ENCODE assay signal across 22 cellular contexts in the genomic region with DNA sequence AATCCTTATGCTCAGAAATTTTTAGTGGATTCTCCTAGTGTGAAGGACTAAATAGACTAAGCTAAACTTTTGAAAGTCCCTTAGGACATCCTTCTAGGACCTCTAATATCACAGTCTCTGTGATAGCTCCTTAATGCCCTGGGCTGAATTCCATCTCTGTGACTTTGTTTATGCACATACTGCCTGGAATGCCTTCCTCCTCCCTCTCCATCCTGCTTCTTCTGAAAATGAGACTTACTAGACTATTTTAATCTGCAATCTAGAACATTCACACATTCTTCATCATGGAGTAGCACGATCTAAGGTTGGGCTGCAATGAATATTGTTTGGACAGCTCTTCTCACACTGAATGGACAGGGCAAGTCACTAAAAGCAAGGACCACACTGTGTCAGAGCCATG.
DNase-seq lines count a peak whose midpoint lies in the region; ATAC-seq and TF ChIP-seq lines count a peak whose summit lies in the region.
"Had no signal": no experiment of that assay in that cellular context is flagged by ENCODE, and none has a peak within 500 bp of the region (broad histone marks: within the 10 kb centered on the region; RNA-seq: fewer than 3 reads in every experiment).

No MANE protein-coding gene starts in this region.

- no peak for TF ChIP-seq EP300 in tibial nerve (IDR thresholded peaks at IDR 0.05)

- no peak overlapping the region for H3K14ac ChIP-seq in IMR-90 (replicated peaks; ENCODE audit: low read depth, low read length)

- H3K9me1 ChIP-seq in IMR-90 (ENCODE audit: insufficient read depth, low read length) = no peaks in the 10 kb centered on the region

- H3K9me3 ChIP-seq in IMR-90 (ENCODE audit: control insufficient read depth, insufficient read depth, low read length) (no peaks in the 10 kb centered on the region; the same call in 1 of the 2 replicates), adipocyte (ENCODE audit: control insufficient read depth, low read length) (no peaks in the 10 kb centered on the region), tibial nerve (peaks cover 0 to 8% (median 0%) of the 10 kb centered on the region in 4 donors)
- H3K9me3 ChIP-seq: BE2C, Caco-2 had no signal

- H3K9ac ChIP-seq in IMR-90 (ENCODE audit: low read depth, low read length) (no peak overlapping the region), adipocyte (ENCODE audit: low read length) (no peak overlapping the region)
- H3K9ac ChIP-seq: BLaER1 had no signal

- peak; percentile 51 for ATAC-seq in IMR-90 (ENCODE audit: low read depth)
- ATAC-seq in GM19455 (IDR thresholded peaks at IDR 0.05; ENCODE audit: unreplicated experiment) = no peak
- ATAC-seq: CD8-positive, alpha-beta T cell; GM12878 had no signal

- DNase-seq in EL = peak; percentile 30
- DNase-seq in IMR-90 = no peak
- peak; percentile 17 for DNase-seq in adipocyte (ENCODE audit: low read depth)
- no peak for DNase-seq in DMS 273 treated with DMSO at 0.1 percent for 48 hours (lab: John Stamatoyannopoulos, UW)
- DNase-seq in germinal center (ENCODE audit: low spot score) = no peak
- DNase-seq in tibial nerve (ENCODE audit: low spot score in 2 of 2) = no peak
- DNase-seq: 8988T; ACHN; BE2C; C1 segment of cervical spinal cord; Caco-2; Calu3; CD4-positive, CD25-positive, alpha-beta regulatory T cell; CD8-positive, alpha-beta T cell; DMS153; DMS53; DMS79; DND-41; GDM1 had no signal

- no peak overlapping the region for H2BK5ac ChIP-seq in IMR-90 (ENCODE audit: low read depth, low read length, poor library complexity, severe bottlenecking)

- H2AFZ ChIP-seq in IMR-90 (replicated peaks; ENCODE audit: low read length, poor library complexity) = no peak overlapping the region

- H3K36me3 ChIP-seq in IMR-90 (ENCODE audit: control insufficient read depth, insufficient read depth, low read length) = no peaks in the 10 kb centered on the region
- H3K36me3 ChIP-seq in adipocyte (ENCODE audit: control insufficient read depth, insufficient read depth, low read length, severe bottlenecking) = no peaks in the 10 kb centered on the region
- no peaks in the 10 kb centered on the region for H3K36me3 ChIP-seq in tibial nerve
- H3K36me3 ChIP-seq: BE2C had no signal

- no peak overlapping the region for H2AK5ac ChIP-seq in IMR-90 (ENCODE audit: low read depth, low read length)

- no peaks in the 10 kb centered on the region; the same call in 1 of the 2 replicates for H3K27me3 ChIP-seq in IMR-90 (ENCODE audit: control insufficient read depth, insufficient read depth, low read length)
- H3K27me3 ChIP-seq in adipocyte (replicated peaks; ENCODE audit: control insufficient read depth, insufficient read depth, low read length) = no peaks in the 10 kb centered on the region
- H3K27me3 ChIP-seq in tibial nerve = no peaks in the 10 kb centered on the region
- H3K27me3 ChIP-seq: BE2C, BLaER1 had no signal

- H4K20me1 ChIP-seq in IMR-90 (ENCODE audit: insufficient read depth, low read length) = no peaks in the 10 kb centered on the region
- H4K20me1 ChIP-seq: BLaER1 had no signal

- no peak for TF ChIP-seq CTCF in IMR-90 (conservative IDR thresholded peaks at IDR 0.05; ENCODE audit: low read depth, low read length)
- TF ChIP-seq CTCF in tibial nerve (IDR thresholded peaks at IDR 0.05) = no peak

- TF ChIP-seq RAD21 in IMR-90 (IDR thresholded peaks at IDR 0.05; ENCODE audit: low read length) = no peak

- H3K79me1 ChIP-seq in IMR-90 (ENCODE audit: low read depth in 1 of 2, low read length in 2 of 2) = no peaks in the 10 kb centered on the region

- no peak overlapping the region for H2BK15ac ChIP-seq in IMR-90 (ENCODE audit: low read depth, low read length)

- H3K27ac ChIP-seq in IMR-90 (ENCODE audit: insufficient read depth, low read length) (no peak overlapping the region), tibial nerve (no peak overlapping the region)
- H3K27ac ChIP-seq: BLaER1 had no signal

- BruUV-seq in IMR-90 (replicated peaks; lab: Mats Ljungman, UMichigan) = no TSS peak

- no peak overlapping the region for H3K18ac ChIP-seq in IMR-90 (ENCODE audit: low read depth, low read length)

- H4K8ac ChIP-seq in IMR-90 (ENCODE audit: low read depth in 2 of 2, low read length in 2 of 2) = no peak overlapping the region

- TF ChIP-seq POLR2A in IMR-90 (IDR thresholded peaks at IDR 0.05; ENCODE audit: low read depth, low read length) = no peak
- no peak for TF ChIP-seq POLR2A in tibial nerve (IDR thresholded peaks at IDR 0.05)

- H3K4me2 ChIP-seq in IMR-90 (ENCODE audit: low read depth, low read length) = no peak overlapping the region
- H3K4me2 ChIP-seq: BLaER1 had no signal

- no peak overlapping the region for H3K23ac ChIP-seq in IMR-90 (ENCODE audit: low read depth, low read length)

- H2BK120ac ChIP-seq in IMR-90 (ENCODE audit: low read depth, low read length) = no peak overlapping the region

- H4K5ac ChIP-seq in IMR-90 (ENCODE audit: low read depth, low read length) = no peak overlapping the region

- no peak overlapping the region for H3K4ac ChIP-seq in IMR-90 (ENCODE audit: low read depth, low read length)

- H3K4me3 ChIP-seq in IMR-90 (ENCODE audit: insufficient read depth, low read depth, low read length) = no peak overlapping the region
- H3K4me3 ChIP-seq in adipocyte (ENCODE audit: low read length) = no peak overlapping the region
- H3K4me3 ChIP-seq in tibial nerve = no peak overlapping the region
- H3K4me3 ChIP-seq: BLaER1, GM12878 had no signal

- H3K4me1 ChIP-seq in IMR-90 (ENCODE audit: control insufficient read depth, insufficient read depth, low read length) (no peaks in the 10 kb centered on the region), adipocyte (ENCODE audit: control insufficient read depth, insufficient read depth, low read length) (peaks cover 18% of the 10 kb centered on the region), tibial nerve (no peaks in the 10 kb centered on the region)
- H3K4me1 ChIP-seq: BE2C, Caco-2 had no signal

- no CpG with 5 or more reads among the region's 1 CpG for WGBS in IMR-90 (ENCODE audit: extremely low coverage in 2 of 2, insufficient read length in 1 of 2), 2 experiments
- WGBS in tibial nerve, 2 donors = 18 to 78% methylated on average over 1 of the region's 1 CpG

- no peak overlapping the region for H3K56ac ChIP-seq in IMR-90 (ENCODE audit: extremely low read depth, insufficient read depth, low read length)

- in situ Hi-C loops in IMR-90 (cut with MboI; ENCODE audit: low sequenced_read_pairs) = no loop called here

- intact Hi-C loops in IMR-90 (cut with micrococcal nuclease) = no loop called here

- no peak overlapping the region for H4K91ac ChIP-seq in IMR-90 (ENCODE audit: insufficient read depth, low read depth, low read length)

- CTCF ChIA-PET in IMR-90 (lab: Yijun Ruan, JAX) = no interaction called here

- dilution Hi-C loops in IMR-90 (cut with HindIII; ENCODE audit: low sequenced_read_pairs, unreplicated experiment) = no loop called here

- no peak overlapping the region for H2AK9ac ChIP-seq in IMR-90 (replicated peaks; ENCODE audit: low read depth, low read length, poor library complexity)

- POLR2A ChIA-PET in IMR-90 (lab: Charles Lee; ENCODE audit: unreplicated experiment) = no interaction called here

- H2BK20ac ChIP-seq in IMR-90 (ENCODE audit: low read depth, low read length) = no peak overlapping the region

TF ChIP-seq in IMR-90, 13 proteins besides CTCF, POLR2A, EP300 and RAD21:
- TF ChIP-seq MXI1 (IDR thresholded peaks at IDR 0.05; ENCODE audit: borderline replicate concordance, low read depth, low read length) = no peak
- TF ChIP-seq RCOR1 (IDR thresholded peaks at IDR 0.05; ENCODE audit: insufficient replicate concordance, low read length) = no peak
- TF ChIP-seq CEBPB (IDR thresholded peaks at IDR 0.05; ENCODE audit: low read depth, low read length) = no peak
- TF ChIP-seq BHLHE40 (IDR thresholded peaks at IDR 0.05; ENCODE audit: low read depth, low read length) = no peak
- no peak for TF ChIP-seq MAZ (IDR thresholded peaks at IDR 0.05; ENCODE audit: borderline replicate concordance, low read depth, low read length)
- TF ChIP-seq CHD1 (IDR thresholded peaks at IDR 0.05; ENCODE audit: low read depth, low read length) = no peak
- TF ChIP-seq RFX5 (IDR thresholded peaks at IDR 0.05; ENCODE audit: low read depth, low read length) = no peak
- no peak for TF ChIP-seq SMC3 (IDR thresholded peaks at IDR 0.05; ENCODE audit: low read depth, low read length)
- no peak for TF ChIP-seq FOS (IDR thresholded peaks at IDR 0.05; ENCODE audit: low read depth, low read length)
- TF ChIP-seq, protein P1, sequence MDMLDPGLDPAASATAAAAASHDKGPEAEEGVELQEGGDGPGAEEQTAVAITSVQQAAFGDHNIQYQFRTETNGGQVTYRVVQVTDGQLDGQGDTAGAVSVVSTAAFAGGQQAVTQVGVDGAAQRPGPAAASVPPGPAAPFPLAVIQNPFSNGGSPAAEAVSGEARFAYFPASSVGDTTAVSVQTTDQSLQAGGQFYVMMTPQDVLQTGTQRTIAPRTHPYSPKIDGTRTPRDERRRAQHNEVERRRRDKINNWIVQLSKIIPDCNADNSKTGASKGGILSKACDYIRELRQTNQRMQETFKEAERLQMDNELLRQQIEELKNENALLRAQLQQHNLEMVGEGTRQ (IDR thresholded peaks at IDR 0.05; ENCODE audit: low read depth, low read length) = no peak
- TF ChIP-seq, protein P2, sequence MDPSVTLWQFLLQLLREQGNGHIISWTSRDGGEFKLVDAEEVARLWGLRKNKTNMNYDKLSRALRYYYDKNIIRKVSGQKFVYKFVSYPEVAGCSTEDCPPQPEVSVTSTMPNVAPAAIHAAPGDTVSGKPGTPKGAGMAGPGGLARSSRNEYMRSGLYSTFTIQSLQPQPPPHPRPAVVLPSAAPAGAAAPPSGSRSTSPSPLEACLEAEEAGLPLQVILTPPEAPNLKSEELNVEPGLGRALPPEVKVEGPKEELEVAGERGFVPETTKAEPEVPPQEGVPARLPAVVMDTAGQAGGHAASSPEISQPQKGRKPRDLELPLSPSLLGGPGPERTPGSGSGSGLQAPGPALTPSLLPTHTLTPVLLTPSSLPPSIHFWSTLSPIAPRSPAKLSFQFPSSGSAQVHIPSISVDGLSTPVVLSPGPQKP (IDR thresholded peaks at IDR 0.05; ENCODE audit: borderline replicate concordance, low read depth, low read length) = no peak

Comparison
In these comparisons a context has a peak if more than half of its experiments do, and no peak if none do; other contexts are left out.
1. DNase-seq: peak in EL (single experiment) and adipocyte (single experiment); none in IMR-90 (single experiment), DMS 273 treated with DMSO at 0.1 percent for 48 hours (single experiment), germinal center (single experiment) and tibial nerve (0 of 2).